8 cellular contexts compared by ENCODE assay signal in the genomic region with DNA sequence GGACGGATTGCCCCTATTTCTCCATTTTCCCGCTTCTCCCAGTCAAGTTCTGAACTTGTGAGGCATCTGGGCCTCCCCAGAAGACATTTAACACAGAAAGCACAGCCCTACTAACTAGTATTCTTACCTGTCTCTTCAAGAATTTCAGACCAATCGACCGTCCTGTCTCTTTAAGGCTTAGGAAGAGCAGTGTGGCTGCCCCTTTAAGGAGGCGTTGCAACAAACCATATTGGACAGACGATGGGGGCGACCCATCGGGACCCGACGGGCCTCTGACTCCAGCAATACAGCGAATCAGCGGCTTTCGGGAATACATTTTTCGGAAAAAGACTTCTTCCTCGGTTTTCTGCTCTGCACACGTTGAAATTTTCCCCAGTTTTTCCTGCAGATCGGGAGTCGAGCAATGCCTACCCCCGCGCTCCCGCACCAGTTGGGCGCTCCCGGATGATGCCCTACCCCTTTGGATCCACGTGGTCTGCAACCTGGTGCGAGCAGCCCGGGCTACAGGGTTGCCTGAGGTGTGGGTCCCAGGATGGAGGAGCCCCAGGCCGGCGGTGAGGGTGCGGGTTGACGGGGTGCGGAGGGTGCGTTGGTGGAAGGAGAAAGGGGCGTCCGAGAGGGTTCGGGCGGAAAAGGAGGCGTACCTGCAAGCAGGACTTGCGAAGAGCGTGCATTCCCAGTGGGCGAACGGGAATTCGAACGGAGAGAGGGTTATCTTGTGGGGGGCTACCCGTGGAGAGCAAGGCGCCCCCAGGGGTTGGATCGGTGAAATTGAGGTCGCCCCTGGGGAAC.
DNase-seq lines count a peak whose midpoint lies in the region; ATAC-seq and TF ChIP-seq lines count a peak whose summit lies in the region.

A gene with protein sequence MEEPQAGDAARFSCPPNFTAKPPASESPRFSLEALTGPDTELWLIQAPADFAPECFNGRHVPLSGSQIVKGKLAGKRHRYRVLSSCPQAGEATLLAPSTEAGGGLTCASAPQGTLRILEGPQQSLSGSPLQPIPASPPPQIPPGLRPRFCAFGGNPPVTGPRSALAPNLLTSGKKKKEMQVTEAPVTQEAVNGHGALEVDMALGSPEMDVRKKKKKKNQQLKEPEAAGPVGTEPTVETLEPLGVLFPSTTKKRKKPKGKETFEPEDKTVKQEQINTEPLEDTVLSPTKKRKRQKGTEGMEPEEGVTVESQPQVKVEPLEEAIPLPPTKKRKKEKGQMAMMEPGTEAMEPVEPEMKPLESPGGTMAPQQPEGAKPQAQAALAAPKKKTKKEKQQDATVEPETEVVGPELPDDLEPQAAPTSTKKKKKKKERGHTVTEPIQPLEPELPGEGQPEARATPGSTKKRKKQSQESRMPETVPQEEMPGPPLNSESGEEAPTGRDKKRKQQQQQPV (plus strand): TSS at position 480 of the 792 bp plus-strand sequence. CDS start 53 bp downstream, at position 533.

- peaks cover 42% of the 10 kb centered on the region for H3K4me1 Mint-ChIP-seq in central memory CD8-positive, alpha-beta T cell

- H3K9me3 Mint-ChIP-seq in central memory CD8-positive, alpha-beta T cell, result no peaks in the 10 kb centered on the region

- peak; percentile 72 for ATAC-seq in HG03175 (IDR thresholded peaks at IDR 0.05; ENCODE audit: unreplicated experiment)
- ATAC-seq in central memory CD8-positive, alpha-beta T cell (replicated peaks; ENCODE audit: extremely low read depth, poor library complexity, severe bottlenecking), result peak; percentile 79

- DNase-seq in AG09309 (ENCODE audit: low read depth) (no peak), NCI-H345 treated with DMSO at 0.1 percent for 48 hours (lab: John Stamatoyannopoulos, UW; ENCODE audit: unreplicated experiment) (peak; percentile 78), islet precursor cell (peak; percentile 86)
- peak; percentile 80 for DNase-seq in activated CD4-positive, CD25-positive, alpha-beta regulatory T cell treated with anti-CD3 and anti-CD28 coated beads, Interleukin-2, amount 50 U/mL, for 72 hours
- peak; percentile 58 to 59 for DNase-seq in central memory CD8-positive, alpha-beta T cell (ENCODE audit: low spot score in 2 of 2)
- peak; percentile 75 for DNase-seq in stimulated activated CD4-positive, alpha-beta T cell treated with anti-CD3 and anti-CD28 coated beads, Interleukin-12 subunit alpha, Interleukin-12 subunit beta, amount 100 ng/mL, for 4 hours

- H3K4me3 Mint-ChIP-seq in central memory CD8-positive, alpha-beta T cell, result peak within 1 kb of the TSS; percentile 95

- peak within 1 kb of the TSS; percentile 87 for H3K4me3 ChIP-seq in AG09309 (ENCODE audit: control insufficient read depth, low read depth, low read length)

- TF ChIP-seq CTCF in AG09309 (IDR thresholded peaks at IDR 0.05; ENCODE audit: control insufficient read depth, insufficient read depth, low read depth, low read length, missing control alignments), result no peak

- in situ Hi-C loops in GM18951 (cut with MboI; ENCODE audit: low sequenced_read_pairs, unreplicated experiment), result no loop called here

- H3K27ac Mint-ChIP-seq in central memory CD8-positive, alpha-beta T cell (ENCODE audit: low read depth), result peak within 1 kb of the TSS; percentile 96

- H3K36me3 Mint-ChIP-seq in central memory CD8-positive, alpha-beta T cell (ENCODE audit: insufficient read depth), result peaks cover 13% of the 10 kb centered on the region

- H3K27me3 Mint-ChIP-seq in central memory CD8-positive, alpha-beta T cell, result peaks cover 25% of the 10 kb centered on the region

- peak; percentile 77 for TF ChIP-seq POLR2A in GM18951 (IDR thresholded peaks at IDR 0.05; ENCODE audit: extremely low read depth, insufficient read depth, insufficient read length)
